ENCODE assay signal across 28 cellular contexts in the genomic region with DNA sequence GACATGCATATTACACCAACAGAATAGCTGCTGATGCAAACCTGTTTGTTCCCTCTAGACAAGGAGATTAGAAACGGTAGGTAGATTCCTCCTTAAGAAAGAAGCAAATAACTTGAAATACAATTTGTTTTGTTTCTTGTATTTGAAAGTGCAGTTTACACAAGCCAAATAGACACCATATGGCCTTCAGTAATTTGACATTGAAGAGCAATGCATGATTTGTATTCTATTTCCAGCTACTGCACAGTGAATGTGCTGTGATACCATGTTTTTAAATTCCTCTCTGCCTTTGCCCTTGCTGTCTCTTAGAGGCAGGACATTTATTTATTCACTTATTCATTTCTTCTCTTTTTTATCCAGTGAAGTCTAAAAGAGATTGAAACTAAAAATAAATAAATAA.
"Had no signal": no experiment of that assay in that cellular context is flagged by ENCODE, and none has a peak within 500 bp of the region (broad histone marks: within the 10 kb centered on the region; RNA-seq: fewer than 3 reads in every experiment).

No MANE protein-coding gene starts in this region.

- ATAC-seq: activated T-helper 17 cell treated with anti-CD3 and anti-CD28 coated beads, Interleukin-2, amount 50 U/mL, for 72 hours; K562; Panc1; Right ventricle myocardium inferior; T-cell had no signal

- H3K27ac ChIP-seq: SK-N-MC had no signal

- H3K4me3 ChIP-seq: K562, SK-N-MC had no signal

- DNase-seq: activated B cell treated with CpG ODN at 0.5 μM for 24 hours; activated CD4-positive, alpha-beta memory T cell treated with anti-CD3 and anti-CD28 coated beads, Interleukin-2, amount 10 ng/mL, durations not matched to agents 7 days and 5 days; activated CD4-positive, alpha-beta T cell treated with anti-CD3 and anti-CD28 coated beads for 1 hour; activated CD4-positive, alpha-beta T cell treated with anti-CD3 and anti-CD28 coated beads, Interleukin-2, amount 10 ng/mL, durations not matched to agents 24 days and 14 days; activated gamma-delta T cell; activated naive CD4-positive, alpha-beta T cell treated with anti-CD3 and anti-CD28 coated beads for 36 hours; activated T-cell treated with anti-CD3 and anti-CD28 coated beads for 4 hours; activated T-cell treated with anti-CD3 and anti-CD28 coated beads, Interleukin-2, amount 50 U/mL, for 48 hours; amygdala; Karpas-422; MM.1S; NCI-H1105; NCI-H1436 treated with DMSO at 0.1 percent for 48 hours; NCI-H1930; NCI-H2107; NCI-H526 treated with DMSO at 0.1 percent for 48 hours; NK-92 treated with Interleukin-12 subunit alpha and Interleukin-12 subunit beta, amount 100 ng/mL, for 24 hours; RPMI8226; T-cell; T-helper 2 cell; T1000 had no signal

- FAIRE-seq: astrocyte, K562, TTC549 had no signal
